Comparison of ENCODE assay signal across 14 cellular contexts in genomic region chr12:45757172-45757571, GRCh38.
"Had no signal": no experiment of that assay in that cellular context is flagged by ENCODE, and none has a peak within 500 bp of the region (broad histone marks: within the 10 kb centered on the region; RNA-seq: fewer than 3 reads in every experiment).

No MANE protein-coding gene starts in this region.

- H2AFZ ChIP-seq: parathyroid adenoma had no signal

- H3K27ac Mint-ChIP-seq: activated naive CD8-positive, alpha-beta T cell treated with anti-CD3 and anti-CD28 coated beads, Interleukin-2, amount 10 ng/mL, durations not matched to agents 7 days and 5 days; T-helper 2 cell treated with Interferon-gamma antibody and Interleukin-4, amounts not matched to agents 5 μg/mL and 100 μg/mL, for 36 hours had no signal

- H3K27ac ChIP-seq: parathyroid adenoma, right atrium auricular region had no signal

- H3K9me3 ChIP-seq: gastrocnemius medialis, right atrium auricular region, transverse colon had no signal

- H3K27me3 Mint-ChIP-seq: activated naive CD8-positive, alpha-beta T cell treated with anti-CD3 and anti-CD28 coated beads, Interleukin-2, amount 10 ng/mL, durations not matched to agents 7 days and 5 days had no signal

- FAIRE-seq: colon, kidney, small intestine had no signal

- H3K4me3 Mint-ChIP-seq: activated naive CD8-positive, alpha-beta T cell treated with anti-CD3 and anti-CD28 coated beads, Interleukin-2, amount 10 ng/mL, durations not matched to agents 7 days and 5 days; T-helper 2 cell treated with Interferon-gamma antibody and Interleukin-4, amounts not matched to agents 5 μg/mL and 100 μg/mL, for 36 hours had no signal

- H3K9me3 Mint-ChIP-seq: activated naive CD8-positive, alpha-beta T cell treated with anti-CD3 and anti-CD28 coated beads, Interleukin-2, amount 10 ng/mL, durations not matched to agents 7 days and 5 days; T-helper 2 cell treated with Interferon-gamma antibody and Interleukin-4, amounts not matched to agents 5 μg/mL and 100 μg/mL, for 36 hours had no signal

- DNase-seq: activated CD4-positive, alpha-beta T cell treated with anti-CD3 and anti-CD28 coated beads, Interleukin-2, amount 50 U/mL, for 4 hours; activated CD4-positive, CD25-positive, alpha-beta regulatory T cell treated with anti-CD3 and anti-CD28 coated beads, Interleukin-2, amount 50 U/mL, for 72 hours; activated naive CD8-positive, alpha-beta T cell treated with anti-CD3 and anti-CD28 coated beads, Interleukin-2, amount 10 ng/mL, durations not matched to agents 7 days and 5 days; activated T-cell treated with anti-CD3 and anti-CD28 coated beads, Interleukin-2, amount 50 U/mL, for 1 hour; aorta; gastrocnemius medialis; kidney; left ventricle myocardium superior; small intestine; transverse colon had no signal

- H3K4me3 ChIP-seq: gastrocnemius medialis, right atrium auricular region, transverse colon had no signal

- H3K9ac ChIP-seq: parathyroid adenoma had no signal

- ATAC-seq: gastrocnemius medialis, left ventricle myocardium superior had no signal

- H3K4me1 ChIP-seq: parathyroid adenoma had no signal

- H3K27me3 ChIP-seq: gastrocnemius medialis, right atrium auricular region, transverse colon had no signal

- H3K36me3 ChIP-seq: gastrocnemius medialis, right atrium auricular region, transverse colon had no signal
